9 cellular contexts compared by ENCODE assay signal in genomic region chr17:75753193-75753513, GRCh38. TPM values are rescaled to one million over a fixed set of nuclear protein-coding genes. Genes with fewer than 3 reads are reported as not detected.
DNase-seq lines count a peak whose midpoint lies in the region; ATAC-seq and TF ChIP-seq lines count a peak whose summit lies in the region.
"Had no signal": no experiment of that assay in that cellular context is flagged by ENCODE, and none has a peak within 500 bp of the region (broad histone marks: within the 10 kb centered on the region; RNA-seq: fewer than 3 reads in every experiment).

No MANE protein-coding gene starts in this region.

- intact Hi-C loops in body of pancreas (cut with DNase I), result no loop called here

- no peak for TF ChIP-seq EP300 in suprapubic skin (IDR thresholded peaks at IDR 0.05)

- H3K27me3 ChIP-seq in layer of hippocampus (ENCODE audit: control insufficient read depth, insufficient read depth, low read length) (no peaks in the 10 kb centered on the region), suprapubic skin (no peaks in the 10 kb centered on the region), body of pancreas (no peaks in the 10 kb centered on the region)

- H3K9me3 Mint-ChIP-seq in activated T-cell treated with anti-CD3 and anti-CD28 coated beads, Interleukin-2, amount 50 U/mL, for 24 hours, result no peaks in the 10 kb centered on the region
- no peaks in the 10 kb centered on the region for H3K9me3 Mint-ChIP-seq in activated T-helper 17 cell treated with anti-CD3 and anti-CD28 coated beads, Interleukin-2, amount 50 U/mL, for 72 hours

- no peak for TF ChIP-seq POLR2A in suprapubic skin (IDR thresholded peaks at IDR 0.05)
- no peak for TF ChIP-seq POLR2A in body of pancreas (IDR thresholded peaks at IDR 0.05)

- DNase-seq in activated T-cell treated with anti-CD3 and anti-CD28 coated beads, Interleukin-2, amount 50 U/mL, for 24 hours, result peak; percentile 52
- DNase-seq in activated T-cell treated with anti-CD3 and anti-CD28 coated beads for 4 hours (no peak), suprapubic skin (ENCODE audit: low spot score in 2 of 2) (no peak), activated gamma-delta T cell (lab: John Stamatoyannopoulos, UW) (no peak), body of pancreas (no peak), retina (no peak)

- H3K9me3 ChIP-seq in suprapubic skin, result no peaks in the 10 kb centered on the region
- no peaks in the 10 kb centered on the region for H3K9me3 ChIP-seq in body of pancreas

- peaks cover 52% of the 10 kb centered on the region for H3K4me1 ChIP-seq in suprapubic skin
- H3K4me1 ChIP-seq in body of pancreas, result peaks cover 21% of the 10 kb centered on the region

- WGBS in suprapubic skin, result 66% methylated on average over 14 of the region's 14 CpGs
- 40 to 64% methylated on average over 1 to 14 of the region's 14 CpGs for WGBS in body of pancreas, 2 donors

- peak overlapping the region; percentile 77 for H3K27ac ChIP-seq in layer of hippocampus (ENCODE audit: low read depth, low read length)
- no peak overlapping the region for H3K27ac ChIP-seq in suprapubic skin
- no peak overlapping the region for H3K27ac ChIP-seq in body of pancreas
- H3K27ac ChIP-seq: C4-2B had no signal

- peak overlapping the region; percentile 67 for H3K27ac Mint-ChIP-seq in activated T-cell treated with anti-CD3 and anti-CD28 coated beads, Interleukin-2, amount 50 U/mL, for 24 hours
- peak overlapping the region; percentile 37 for H3K27ac Mint-ChIP-seq in activated T-helper 17 cell treated with anti-CD3 and anti-CD28 coated beads, Interleukin-2, amount 50 U/mL, for 72 hours

- H3K4me3 Mint-ChIP-seq in activated T-cell treated with anti-CD3 and anti-CD28 coated beads, Interleukin-2, amount 50 U/mL, for 24 hours, result peak overlapping the region; percentile 59
- H3K4me3 Mint-ChIP-seq in activated T-helper 17 cell treated with anti-CD3 and anti-CD28 coated beads, Interleukin-2, amount 50 U/mL, for 72 hours, result peak overlapping the region; percentile 76

- peaks cover 8% of the 10 kb centered on the region for H3K36me3 Mint-ChIP-seq in activated T-cell treated with anti-CD3 and anti-CD28 coated beads, Interleukin-2, amount 50 U/mL, for 24 hours (ENCODE audit: low read depth)
- H3K36me3 Mint-ChIP-seq in activated T-helper 17 cell treated with anti-CD3 and anti-CD28 coated beads, Interleukin-2, amount 50 U/mL, for 72 hours (ENCODE audit: low read depth), result no peaks in the 10 kb centered on the region

- peak overlapping the region; percentile 44 for H3K4me3 ChIP-seq in suprapubic skin
- no peak overlapping the region for H3K4me3 ChIP-seq in body of pancreas

- H3K4me1 Mint-ChIP-seq in activated T-cell treated with anti-CD3 and anti-CD28 coated beads, Interleukin-2, amount 50 U/mL, for 24 hours (ENCODE audit: low read depth), result peaks cover 22% of the 10 kb centered on the region
- H3K4me1 Mint-ChIP-seq in activated T-helper 17 cell treated with anti-CD3 and anti-CD28 coated beads, Interleukin-2, amount 50 U/mL, for 72 hours, result peaks cover 5% of the 10 kb centered on the region

- H3K36me3 ChIP-seq in suprapubic skin, result peaks cover 88% of the 10 kb centered on the region
- H3K36me3 ChIP-seq in body of pancreas (replicated peaks in 1 of 2; ENCODE audit: insufficient read depth in 1 of 2, low read depth in 2 of 2), result no peaks in the 10 kb centered on the region

- no peak for TF ChIP-seq CTCF in suprapubic skin (IDR thresholded peaks at IDR 0.05)
- no peak for TF ChIP-seq CTCF in body of pancreas (IDR thresholded peaks at IDR 0.05)

- ATAC-seq in activated T-helper 17 cell treated with anti-CD3 and anti-CD28 coated beads, Interleukin-2, amount 50 U/mL, for 72 hours (replicated peaks), result no peak
- no peak for ATAC-seq in body of pancreas

- H3K27me3 Mint-ChIP-seq in activated T-cell treated with anti-CD3 and anti-CD28 coated beads, Interleukin-2, amount 50 U/mL, for 24 hours, result peaks cover 4% of the 10 kb centered on the region
- H3K27me3 Mint-ChIP-seq in activated T-helper 17 cell treated with anti-CD3 and anti-CD28 coated beads, Interleukin-2, amount 50 U/mL, for 72 hours, result no peaks in the 10 kb centered on the region

RNA-seq across cellular contexts. Expression of gene GALK1, which starts 11.8 kb away (rescaled TPM):
- total RNA-seq in activated T-helper 17 cell treated with anti-CD3 and anti-CD28 coated beads, Interleukin-2, amount 50 U/mL, for 72 hours, result 10 to 100 TPM; 43.4 to 51.4 TPM
- total RNA-seq in suprapubic skin (10 to 100 TPM; 15.2 to 34.9 (median 22.9) TPM), body of pancreas (10 to 100 TPM; 27.4 to 27.5 TPM)

RNA-seq across cellular contexts. Expression of gene UNK, which starts 31.5 kb away (rescaled TPM):
- total RNA-seq in activated T-helper 17 cell treated with anti-CD3 and anti-CD28 coated beads, Interleukin-2, amount 50 U/mL, for 72 hours, result 10 to 100 TPM; 19.0 to 22.1 TPM
- 10 to 100 TPM; 27.8 to 68.2 (median 31.9) TPM for total RNA-seq in suprapubic skin
- 10 to 100 TPM; 18.4 to 59.7 TPM for total RNA-seq in body of pancreas

RNA-seq across cellular contexts. Expression of gene ITGB4, which starts 31.9 kb away (rescaled TPM):
- total RNA-seq in activated T-helper 17 cell treated with anti-CD3 and anti-CD28 coated beads, Interleukin-2, amount 50 U/mL, for 72 hours, result 1 to 10 TPM in 1 of 2 donors, under 1 TPM in 1; 0.54 to 1.2 TPM
- 100 to 1,000 TPM; 382 to 583 (median 474) TPM for total RNA-seq in suprapubic skin
- total RNA-seq in body of pancreas, result 10 to 100 TPM; 25.1 to 33.7 TPM

Comparison
In these comparisons a context has a peak if more than half of its experiments do, and no peak if none do; other contexts are left out.
1. RNA of gene ITGB4, which starts 31.9 kb away (total RNA-seq): 382 to 583 TPM in suprapubic skin and 25.1 to 33.7 TPM in body of pancreas; 0.54 to 1.2 TPM in activated T-helper 17 cell treated with anti-CD3 and anti-CD28 coated beads, Interleukin-2, amount 50 U/mL, for 72 hours; every median in the first group is over 10 times any median in the second.